ENCODE assay signal across 8 cellular contexts in genomic region chr18:50878345-50879301, GRCh38. TPM values are rescaled to one million over a fixed set of nuclear protein-coding genes. Genes with fewer than 3 reads are reported as not detected.
DNase-seq lines count a peak whose midpoint lies in the region; ATAC-seq and TF ChIP-seq lines count a peak whose summit lies in the region.

Gene ME2 (plus strand): TSS chr18:50879118. CDS start chr18:50895821, 16,703 bp downstream.

- DNase-seq in AML-193 (lab: John Stamatoyannopoulos, UW) (peak; percentile 81 to 89), NCI-H460 (ENCODE audit: extremely low read depth, low read depth) (peak; percentile 76), cerebellar cortex (ENCODE audit: low spot score) (peak; percentile 91), islet precursor cell (peak; percentile 97)
- DNase-seq in activated CD4-positive, CD25-positive, alpha-beta regulatory T cell treated with anti-CD3 and anti-CD28 coated beads, Interleukin-2, amount 50 U/mL, for 72 hours, result peak; percentile 96
- DNase-seq in stimulated activated CD4-positive, alpha-beta T cell treated with anti-CD3 and anti-CD28 coated beads, Interleukin-12 subunit alpha, Interleukin-12 subunit beta, amount 100 ng/mL, for 4 hours, result peak; percentile 91

- peak; percentile 88 for ATAC-seq in HG03378 (IDR thresholded peaks at IDR 0.05; ENCODE audit: unreplicated experiment)

- TF ChIP-seq POLR2A in GM19099 (IDR thresholded peaks at IDR 0.05; ENCODE audit: extremely low read depth, insufficient read length, low read depth), result peak; percentile 91

RNA-seq across cellular contexts. Expression of gene ME2, which starts in this region (rescaled TPM):
- total RNA-seq in NCI-H460 (2014; rRNA removed; shearing (Covaris generic)), result 83.0 and 84.0 TPM in 2 replicates
- polyA plus RNA-seq in NCI-H460 (2014; cell fraction: nucleus; rRNA removed), result 66.7 and 69.4 TPM in 2 replicates

Comparison
In these comparisons a context has a peak if more than half of its experiments do, and no peak if none do; other contexts are left out.
1. Peak in every context shown above with its lines: DNase-seq and ATAC-seq.